11 cellular contexts compared by ENCODE assay signal in the genomic region with DNA sequence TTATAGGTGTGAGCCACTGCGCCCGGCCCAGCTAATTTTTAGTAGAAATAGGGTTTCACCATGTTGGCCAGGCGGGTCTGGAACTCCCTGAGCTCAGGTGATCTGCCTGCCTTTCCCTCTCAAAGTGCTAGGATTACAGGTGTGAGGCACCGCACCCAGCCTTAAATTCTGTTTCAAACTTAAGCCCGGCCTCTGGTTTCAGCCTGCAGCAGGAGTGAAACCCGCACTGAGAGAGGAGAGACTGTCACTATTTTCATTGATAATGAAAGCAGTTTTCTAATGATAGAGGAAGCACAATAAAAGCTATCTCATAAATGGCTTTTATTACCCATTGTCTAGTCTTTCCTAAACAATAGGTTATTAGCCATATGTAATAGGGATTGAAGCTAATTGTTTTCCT.
"Had no signal": no experiment of that assay in that cellular context is flagged by ENCODE, and none has a peak within 500 bp of the region (broad histone marks: within the 10 kb centered on the region; RNA-seq: fewer than 3 reads in every experiment).

No MANE protein-coding gene starts in this region.

- ATAC-seq: GM23338, HCT116 had no signal

- H3K4me1 ChIP-seq: HAP-1 had no signal

- FAIRE-seq: H1, H54 had no signal

- H3K9ac ChIP-seq: GM23248 had no signal

- H3K4me1 Mint-ChIP-seq: GM23338 had no signal

- H2AFZ ChIP-seq: GM23248, GM23338 had no signal

- H3K9me3 ChIP-seq: HAP-1 had no signal

- H3K27ac Mint-ChIP-seq: GM23338, HFFc6 had no signal

- H3K4me2 ChIP-seq: GM23338 had no signal

- H3K4me3 ChIP-seq: GM23248, GM23338, HAP-1 had no signal

- DNase-seq: GM23248, GOT3, H7, H9, HCEC 1CT, HFFc6 had no signal

- H3K36me3 ChIP-seq: HAP-1 had no signal

- H3K27ac ChIP-seq: GM23248 had no signal

- H3K4me3 Mint-ChIP-seq: GM23338, H9, HFFc6 had no signal
